ENCODE assay signal across 1 cellular context in the genomic region with DNA sequence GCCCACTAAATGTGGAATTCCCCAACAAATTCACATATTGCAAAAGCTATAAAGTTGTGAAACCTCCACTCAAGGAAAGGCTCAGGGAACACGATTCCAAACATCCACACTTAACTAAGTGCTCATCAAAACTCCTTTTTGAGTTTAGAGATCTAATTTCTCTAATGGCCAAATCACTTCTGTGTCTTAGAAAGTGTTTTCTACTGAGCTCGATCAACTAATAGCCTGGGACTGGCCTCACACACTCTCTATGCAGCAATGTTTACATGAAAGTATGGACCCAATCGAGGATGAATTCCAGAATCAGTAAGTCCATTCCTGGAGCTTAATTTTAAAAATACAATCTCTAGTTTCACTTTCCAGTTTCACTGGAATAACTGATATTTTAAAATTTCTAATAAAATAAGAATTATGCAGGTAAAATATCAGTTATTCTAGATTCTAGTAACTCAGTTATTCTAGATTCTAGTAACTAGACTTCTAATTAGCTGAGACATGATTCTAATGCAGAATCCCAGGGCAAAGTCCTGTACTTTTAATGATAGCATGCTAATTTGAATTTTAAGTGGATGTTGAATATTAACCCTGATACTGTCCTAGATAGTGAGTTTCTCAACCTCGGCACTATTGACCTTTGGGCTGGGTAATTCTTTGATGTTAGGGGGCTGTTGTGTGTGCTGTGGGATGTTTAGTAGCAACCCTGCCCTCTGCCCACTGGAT.
TF ChIP-seq lines count a peak whose summit lies in the region.

No MANE protein-coding gene starts in this region.

TF ChIP-seq in HepG2, 621 proteins besides CTCF, POLR2A, EP300 and RAD21 (continued from another document and continues in another):
- 0 out of 2 replicates have a peak, but pooled peaks have one; percentile 16 for TF ChIP-seq ZBTB20 (CRISPR knock-in tag; IDR thresholded peaks at IDR 0.05; ENCODE audit: borderline replicate concordance, low read depth)
- no peak for TF ChIP-seq ZSCAN29 (CRISPR knock-in tag; conservative IDR thresholded peaks at IDR 0.05)
- TF ChIP-seq, protein P1, sequence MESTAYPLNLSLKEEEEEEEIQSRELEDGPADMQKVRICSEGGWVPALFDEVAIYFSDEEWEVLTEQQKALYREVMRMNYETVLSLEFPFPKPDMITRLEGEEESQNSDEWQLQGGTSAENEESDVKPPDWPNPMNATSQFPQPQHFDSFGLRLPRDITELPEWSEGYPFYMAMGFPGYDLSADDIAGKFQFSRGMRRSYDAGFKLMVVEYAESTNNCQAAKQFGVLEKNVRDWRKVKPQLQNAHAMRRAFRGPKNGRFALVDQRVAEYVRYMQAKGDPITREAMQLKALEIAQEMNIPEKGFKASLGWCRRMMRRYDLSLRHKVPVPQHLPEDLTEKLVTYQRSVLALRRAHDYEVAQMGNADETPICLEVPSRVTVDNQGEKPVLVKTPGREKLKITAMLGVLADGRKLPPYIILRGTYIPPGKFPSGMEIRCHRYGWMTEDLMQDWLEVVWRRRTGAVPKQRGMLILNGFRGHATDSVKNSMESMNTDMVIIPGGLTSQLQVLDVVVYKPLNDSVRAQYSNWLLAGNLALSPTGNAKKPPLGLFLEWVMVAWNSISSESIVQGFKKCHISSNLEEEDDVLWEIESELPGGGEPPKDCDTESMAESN (CRISPR knock-in tag; conservative IDR thresholded peaks at IDR 0.05) = 0 out of 2 replicates have a peak, but pooled peaks have one; percentile 9
- peak; percentile 98 for TF ChIP-seq HNF4A (CRISPR knock-in tag; IDR thresholded peaks at IDR 0.05)
- TF ChIP-seq RXRB (CRISPR knock-in tag; IDR thresholded peaks at IDR 0.05; ENCODE audit: borderline replicate concordance) = peak; percentile 79
- TF ChIP-seq SMARCC2 (IDR thresholded peaks at IDR 0.05) = 0 out of 2 replicates have a peak, but pooled peaks have one; percentile 32
- peak; percentile 70 for TF ChIP-seq RCOR2 (CRISPR knock-in tag; IDR thresholded peaks at IDR 0.05)
- no peak; the same call in 1 of the 2 replicates for TF ChIP-seq ZNF816 (CRISPR knock-in tag; IDR thresholded peaks at IDR 0.05; ENCODE audit: borderline replicate concordance)
- TF ChIP-seq ZNF614 (CRISPR knock-in tag; IDR thresholded peaks at IDR 0.05; ENCODE audit: borderline replicate concordance) = peak; percentile 61; the same call in 1 of the 2 replicates
- TF ChIP-seq, protein P2, sequence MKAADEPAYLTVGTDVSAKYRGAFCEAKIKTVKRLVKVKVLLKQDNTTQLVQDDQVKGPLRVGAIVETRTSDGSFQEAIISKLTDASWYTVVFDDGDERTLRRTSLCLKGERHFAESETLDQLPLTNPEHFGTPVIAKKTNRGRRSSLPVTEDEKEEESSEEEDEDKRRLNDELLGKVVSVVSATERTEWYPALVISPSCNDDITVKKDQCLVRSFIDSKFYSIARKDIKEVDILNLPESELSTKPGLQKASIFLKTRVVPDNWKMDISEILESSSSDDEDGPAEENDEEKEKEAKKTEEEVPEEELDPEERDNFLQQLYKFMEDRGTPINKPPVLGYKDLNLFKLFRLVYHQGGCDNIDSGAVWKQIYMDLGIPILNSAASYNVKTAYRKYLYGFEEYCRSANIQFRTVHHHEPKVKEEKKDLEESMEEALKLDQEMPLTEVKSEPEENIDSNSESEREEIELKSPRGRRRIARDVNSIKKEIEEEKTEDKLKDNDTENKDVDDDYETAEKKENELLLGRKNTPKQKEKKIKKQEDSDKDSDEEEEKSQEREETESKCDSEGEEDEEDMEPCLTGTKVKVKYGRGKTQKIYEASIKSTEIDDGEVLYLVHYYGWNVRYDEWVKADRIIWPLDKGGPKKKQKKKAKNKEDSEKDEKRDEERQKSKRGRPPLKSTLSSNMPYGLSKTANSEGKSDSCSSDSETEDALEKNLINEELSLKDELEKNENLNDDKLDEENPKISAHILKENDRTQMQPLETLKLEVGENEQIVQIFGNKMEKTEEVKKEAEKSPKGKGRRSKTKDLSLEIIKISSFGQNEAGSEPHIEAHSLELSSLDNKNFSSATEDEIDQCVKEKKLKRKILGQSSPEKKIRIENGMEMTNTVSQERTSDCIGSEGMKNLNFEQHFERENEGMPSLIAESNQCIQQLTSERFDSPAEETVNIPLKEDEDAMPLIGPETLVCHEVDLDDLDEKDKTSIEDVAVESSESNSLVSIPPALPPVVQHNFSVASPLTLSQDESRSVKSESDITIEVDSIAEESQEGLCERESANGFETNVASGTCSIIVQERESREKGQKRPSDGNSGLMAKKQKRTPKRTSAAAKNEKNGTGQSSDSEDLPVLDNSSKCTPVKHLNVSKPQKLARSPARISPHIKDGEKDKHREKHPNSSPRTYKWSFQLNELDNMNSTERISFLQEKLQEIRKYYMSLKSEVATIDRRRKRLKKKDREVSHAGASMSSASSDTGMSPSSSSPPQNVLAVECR (CRISPR knock-in tag; IDR thresholded peaks at IDR 0.05; ENCODE audit: borderline replicate concordance) = peak; percentile 35; the same call in 1 of the 2 replicates
- peak; percentile 43; the same call in 1 of the 2 replicates for TF ChIP-seq YEATS4 (CRISPR knock-in tag; IDR thresholded peaks at IDR 0.05; ENCODE audit: borderline replicate concordance)
- TF ChIP-seq, protein P3, sequence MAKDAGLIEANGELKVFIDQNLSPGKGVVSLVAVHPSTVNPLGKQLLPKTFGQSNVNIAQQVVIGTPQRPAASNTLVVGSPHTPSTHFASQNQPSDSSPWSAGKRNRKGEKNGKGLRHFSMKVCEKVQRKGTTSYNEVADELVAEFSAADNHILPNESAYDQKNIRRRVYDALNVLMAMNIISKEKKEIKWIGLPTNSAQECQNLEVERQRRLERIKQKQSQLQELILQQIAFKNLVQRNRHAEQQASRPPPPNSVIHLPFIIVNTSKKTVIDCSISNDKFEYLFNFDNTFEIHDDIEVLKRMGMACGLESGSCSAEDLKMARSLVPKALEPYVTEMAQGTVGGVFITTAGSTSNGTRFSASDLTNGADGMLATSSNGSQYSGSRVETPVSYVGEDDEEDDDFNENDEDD (CRISPR knock-in tag; IDR thresholded peaks at IDR 0.05; ENCODE audit: borderline replicate concordance) = no peak
- peak; percentile 52 for TF ChIP-seq ELF3 (CRISPR knock-in tag; IDR thresholded peaks at IDR 0.05)
- TF ChIP-seq NR2F1 (CRISPR knock-in tag; IDR thresholded peaks at IDR 0.05) = peak; percentile 91 to 92
- TF ChIP-seq, protein P4, sequence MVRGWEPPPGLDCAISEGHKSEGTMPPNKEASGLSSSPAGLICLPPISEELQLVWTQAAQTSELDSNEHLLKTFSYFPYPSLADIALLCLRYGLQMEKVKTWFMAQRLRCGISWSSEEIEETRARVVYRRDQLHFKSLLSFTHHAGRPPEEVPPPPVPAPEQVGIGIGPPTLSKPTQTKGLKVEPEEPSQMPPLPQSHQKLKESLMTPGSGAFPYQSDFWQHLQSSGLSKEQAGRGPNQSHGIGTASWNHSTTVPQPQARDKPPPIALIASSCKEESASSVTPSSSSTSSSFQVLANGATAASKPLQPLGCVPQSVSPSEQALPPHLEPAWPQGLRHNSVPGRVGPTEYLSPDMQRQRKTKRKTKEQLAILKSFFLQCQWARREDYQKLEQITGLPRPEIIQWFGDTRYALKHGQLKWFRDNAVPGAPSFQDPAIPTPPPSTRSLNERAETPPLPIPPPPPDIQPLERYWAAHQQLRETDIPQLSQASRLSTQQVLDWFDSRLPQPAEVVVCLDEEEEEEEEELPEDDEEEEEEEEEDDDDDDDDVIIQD (CRISPR knock-in tag; IDR thresholded peaks at IDR 0.05; ENCODE audit: low read depth) = peak; percentile 60; the same call in 1 of the 2 replicates
- TF ChIP-seq, protein P5, sequence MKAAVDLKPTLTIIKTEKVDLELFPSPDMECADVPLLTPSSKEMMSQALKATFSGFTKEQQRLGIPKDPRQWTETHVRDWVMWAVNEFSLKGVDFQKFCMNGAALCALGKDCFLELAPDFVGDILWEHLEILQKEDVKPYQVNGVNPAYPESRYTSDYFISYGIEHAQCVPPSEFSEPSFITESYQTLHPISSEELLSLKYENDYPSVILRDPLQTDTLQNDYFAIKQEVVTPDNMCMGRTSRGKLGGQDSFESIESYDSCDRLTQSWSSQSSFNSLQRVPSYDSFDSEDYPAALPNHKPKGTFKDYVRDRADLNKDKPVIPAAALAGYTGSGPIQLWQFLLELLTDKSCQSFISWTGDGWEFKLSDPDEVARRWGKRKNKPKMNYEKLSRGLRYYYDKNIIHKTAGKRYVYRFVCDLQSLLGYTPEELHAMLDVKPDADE (CRISPR knock-in tag; IDR thresholded peaks at IDR 0.05) = no peak
- TF ChIP-seq, protein P6, sequence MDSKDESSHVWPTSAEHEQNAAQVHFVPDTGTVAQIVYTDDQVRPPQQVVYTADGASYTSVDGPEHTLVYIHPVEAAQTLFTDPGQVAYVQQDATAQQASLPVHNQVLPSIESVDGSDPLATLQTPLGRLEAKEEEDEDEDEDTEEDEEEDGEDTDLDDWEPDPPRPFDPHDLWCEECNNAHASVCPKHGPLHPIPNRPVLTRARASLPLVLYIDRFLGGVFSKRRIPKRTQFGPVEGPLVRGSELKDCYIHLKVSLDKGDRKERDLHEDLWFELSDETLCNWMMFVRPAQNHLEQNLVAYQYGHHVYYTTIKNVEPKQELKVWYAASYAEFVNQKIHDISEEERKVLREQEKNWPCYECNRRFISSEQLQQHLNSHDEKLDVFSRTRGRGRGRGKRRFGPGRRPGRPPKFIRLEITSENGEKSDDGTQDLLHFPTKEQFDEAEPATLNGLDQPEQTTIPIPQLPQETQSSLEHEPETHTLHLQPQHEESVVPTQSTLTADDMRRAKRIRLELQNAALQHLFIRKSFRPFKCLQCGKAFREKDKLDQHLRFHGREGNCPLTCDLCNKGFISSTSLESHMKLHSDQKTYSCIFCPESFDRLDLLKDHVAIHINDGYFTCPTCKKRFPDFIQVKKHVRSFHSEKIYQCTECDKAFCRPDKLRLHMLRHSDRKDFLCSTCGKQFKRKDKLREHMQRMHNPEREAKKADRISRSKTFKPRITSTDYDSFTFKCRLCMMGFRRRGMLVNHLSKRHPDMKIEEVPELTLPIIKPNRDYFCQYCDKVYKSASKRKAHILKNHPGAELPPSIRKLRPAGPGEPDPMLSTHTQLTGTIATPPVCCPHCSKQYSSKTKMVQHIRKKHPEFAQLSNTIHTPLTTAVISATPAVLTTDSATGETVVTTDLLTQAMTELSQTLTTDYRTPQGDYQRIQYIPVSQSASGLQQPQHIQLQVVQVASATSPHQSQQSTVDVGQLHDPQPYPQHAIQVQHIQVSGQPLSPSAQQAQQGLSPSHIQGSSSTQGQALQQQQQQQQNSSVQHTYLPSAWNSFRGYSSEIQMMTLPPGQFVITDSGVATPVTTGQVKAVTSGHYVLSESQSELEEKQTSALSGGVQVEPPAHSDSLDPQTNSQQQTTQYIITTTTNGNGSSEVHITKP (CRISPR knock-in tag; IDR thresholded peaks at IDR 0.05; ENCODE audit: low read depth) = peak; percentile 41; the same call in 1 of the 2 replicates
- TF ChIP-seq ZFP1 (CRISPR knock-in tag; IDR thresholded peaks at IDR 0.05) = peak; percentile 87; the same call in 1 of the 2 replicates
- 0 out of 2 replicates have a peak, but pooled peaks have one; percentile 17 for TF ChIP-seq RFX3 (CRISPR knock-in tag; IDR thresholded peaks at IDR 0.05)
- TF ChIP-seq ZNF253 (CRISPR knock-in tag; IDR thresholded peaks at IDR 0.05; ENCODE audit: borderline replicate concordance) = no peak
- TF ChIP-seq NCOA2 (CRISPR knock-in tag; IDR thresholded peaks at IDR 0.05) = peak; percentile 90
- TF ChIP-seq, protein P7, sequence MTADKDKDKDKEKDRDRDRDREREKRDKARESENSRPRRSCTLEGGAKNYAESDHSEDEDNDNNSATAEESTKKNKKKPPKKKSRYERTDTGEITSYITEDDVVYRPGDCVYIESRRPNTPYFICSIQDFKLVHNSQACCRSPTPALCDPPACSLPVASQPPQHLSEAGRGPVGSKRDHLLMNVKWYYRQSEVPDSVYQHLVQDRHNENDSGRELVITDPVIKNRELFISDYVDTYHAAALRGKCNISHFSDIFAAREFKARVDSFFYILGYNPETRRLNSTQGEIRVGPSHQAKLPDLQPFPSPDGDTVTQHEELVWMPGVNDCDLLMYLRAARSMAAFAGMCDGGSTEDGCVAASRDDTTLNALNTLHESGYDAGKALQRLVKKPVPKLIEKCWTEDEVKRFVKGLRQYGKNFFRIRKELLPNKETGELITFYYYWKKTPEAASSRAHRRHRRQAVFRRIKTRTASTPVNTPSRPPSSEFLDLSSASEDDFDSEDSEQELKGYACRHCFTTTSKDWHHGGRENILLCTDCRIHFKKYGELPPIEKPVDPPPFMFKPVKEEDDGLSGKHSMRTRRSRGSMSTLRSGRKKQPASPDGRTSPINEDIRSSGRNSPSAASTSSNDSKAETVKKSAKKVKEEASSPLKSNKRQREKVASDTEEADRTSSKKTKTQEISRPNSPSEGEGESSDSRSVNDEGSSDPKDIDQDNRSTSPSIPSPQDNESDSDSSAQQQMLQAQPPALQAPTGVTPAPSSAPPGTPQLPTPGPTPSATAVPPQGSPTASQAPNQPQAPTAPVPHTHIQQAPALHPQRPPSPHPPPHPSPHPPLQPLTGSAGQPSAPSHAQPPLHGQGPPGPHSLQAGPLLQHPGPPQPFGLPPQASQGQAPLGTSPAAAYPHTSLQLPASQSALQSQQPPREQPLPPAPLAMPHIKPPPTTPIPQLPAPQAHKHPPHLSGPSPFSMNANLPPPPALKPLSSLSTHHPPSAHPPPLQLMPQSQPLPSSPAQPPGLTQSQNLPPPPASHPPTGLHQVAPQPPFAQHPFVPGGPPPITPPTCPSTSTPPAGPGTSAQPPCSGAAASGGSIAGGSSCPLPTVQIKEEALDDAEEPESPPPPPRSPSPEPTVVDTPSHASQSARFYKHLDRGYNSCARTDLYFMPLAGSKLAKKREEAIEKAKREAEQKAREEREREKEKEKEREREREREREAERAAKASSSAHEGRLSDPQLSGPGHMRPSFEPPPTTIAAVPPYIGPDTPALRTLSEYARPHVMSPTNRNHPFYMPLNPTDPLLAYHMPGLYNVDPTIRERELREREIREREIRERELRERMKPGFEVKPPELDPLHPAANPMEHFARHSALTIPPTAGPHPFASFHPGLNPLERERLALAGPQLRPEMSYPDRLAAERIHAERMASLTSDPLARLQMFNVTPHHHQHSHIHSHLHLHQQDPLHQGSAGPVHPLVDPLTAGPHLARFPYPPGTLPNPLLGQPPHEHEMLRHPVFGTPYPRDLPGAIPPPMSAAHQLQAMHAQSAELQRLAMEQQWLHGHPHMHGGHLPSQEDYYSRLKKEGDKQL (CRISPR knock-in tag; IDR thresholded peaks at IDR 0.05; ENCODE audit: low read depth) = peak; percentile 64; the same call in 1 of the 2 replicates
- 0 out of 2 replicates have a peak, but pooled peaks have one; percentile 13 for TF ChIP-seq NFYB (CRISPR knock-in tag; IDR thresholded peaks at IDR 0.05)
- TF ChIP-seq MTF1 (CRISPR knock-in tag; IDR thresholded peaks at IDR 0.05) = no peak
- TF ChIP-seq ZNF773 (CRISPR knock-in tag; IDR thresholded peaks at IDR 0.05; ENCODE audit: borderline replicate concordance) = no peak
- peak; percentile 75 for TF ChIP-seq ERF (CRISPR knock-in tag; IDR thresholded peaks at IDR 0.05)
- TF ChIP-seq CEBPG (CRISPR knock-in tag; IDR thresholded peaks at IDR 0.05) = peak; percentile 91
- TF ChIP-seq SP5 (CRISPR knock-in tag; IDR thresholded peaks at IDR 0.05; ENCODE audit: borderline replicate concordance, low read depth) = peak; percentile 68; the same call in 1 of the 2 replicates
- TF ChIP-seq, protein P8, sequence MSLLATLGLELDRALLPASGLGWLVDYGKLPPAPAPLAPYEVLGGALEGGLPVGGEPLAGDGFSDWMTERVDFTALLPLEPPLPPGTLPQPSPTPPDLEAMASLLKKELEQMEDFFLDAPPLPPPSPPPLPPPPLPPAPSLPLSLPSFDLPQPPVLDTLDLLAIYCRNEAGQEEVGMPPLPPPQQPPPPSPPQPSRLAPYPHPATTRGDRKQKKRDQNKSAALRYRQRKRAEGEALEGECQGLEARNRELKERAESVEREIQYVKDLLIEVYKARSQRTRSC (CRISPR knock-in tag; IDR thresholded peaks at IDR 0.05; ENCODE audit: low read depth) = no peak
- peak; percentile 96 for TF ChIP-seq FOXJ3 (CRISPR knock-in tag; IDR thresholded peaks at IDR 0.05; ENCODE audit: borderline replicate concordance)
